ENCODE assay signal across 18 cellular contexts in the genomic region with DNA sequence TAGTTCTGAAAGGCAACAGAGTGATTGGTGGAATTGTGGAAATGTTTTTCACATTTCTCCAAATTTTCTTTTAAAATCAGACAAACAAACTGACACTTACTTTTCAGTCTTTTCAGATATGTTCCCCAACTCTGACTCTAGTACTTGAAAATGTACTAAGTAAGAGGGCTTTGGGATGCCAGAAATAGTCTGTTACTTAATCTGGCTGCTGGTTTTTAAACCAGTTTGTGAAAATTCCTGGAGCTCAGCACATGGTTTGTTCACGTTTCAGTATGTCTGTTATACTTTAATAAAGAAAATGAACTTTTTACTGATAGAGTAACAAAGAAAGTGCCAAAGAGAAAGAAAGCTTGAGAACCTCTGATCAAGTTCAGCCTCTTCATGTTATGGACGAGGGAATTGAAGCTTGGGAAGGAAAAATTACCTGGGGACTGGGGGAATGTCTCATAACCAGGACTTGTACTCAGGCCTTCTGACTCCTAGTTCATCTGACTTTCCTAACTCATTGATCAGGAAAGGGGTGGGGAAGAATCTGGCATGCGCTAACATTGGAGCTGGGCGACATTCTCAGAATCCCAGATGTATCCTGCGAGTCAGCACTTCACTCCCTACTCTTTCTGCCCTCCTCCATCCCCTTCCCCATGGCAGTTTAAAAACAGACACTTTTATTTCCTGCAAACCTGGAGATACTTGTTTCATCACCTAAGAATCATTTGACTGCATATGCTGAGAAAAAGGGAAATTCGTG. TPM values are rescaled to one million over a fixed set of nuclear protein-coding genes. Genes with fewer than 3 reads are reported as not detected.
DNase-seq lines count a peak whose midpoint lies in the region; ATAC-seq and TF ChIP-seq lines count a peak whose summit lies in the region.
"Had no signal": no experiment of that assay in that cellular context is flagged by ENCODE, and none has a peak within 500 bp of the region (broad histone marks: within the 10 kb centered on the region; RNA-seq: fewer than 3 reads in every experiment).

No MANE protein-coding gene starts in this region.

- H4K5ac ChIP-seq in mesendoderm (ENCODE audit: low read length) = no peak overlapping the region

- H2BK5ac ChIP-seq in mesendoderm (ENCODE audit: low read length) = no peak overlapping the region

- H3K27me3 ChIP-seq in heart right ventricle (no peaks in the 10 kb centered on the region), mesendoderm (ENCODE audit: insufficient read depth, low read length, poor library complexity) (no peaks in the 10 kb centered on the region)
- H3K27me3 ChIP-seq: esophagus squamous epithelium, right lobe of liver had no signal

- no peaks in the 10 kb centered on the region for H3K79me1 ChIP-seq in mesendoderm (ENCODE audit: low read length)

- peak overlapping the region; percentile 27 for H3K4me2 ChIP-seq in mesendoderm (ENCODE audit: low read length)

- no peak overlapping the region for H4K8ac ChIP-seq in mesendoderm (ENCODE audit: low read depth, low read length)

- TF ChIP-seq CTCF in heart right ventricle (IDR thresholded peaks at IDR 0.05) = no peak

- DNase-seq in ELF-1 (ENCODE audit: low read depth, low spot score) (peak; percentile 54), heart right ventricle (no peak), mesendoderm (peak; percentile 71), Ammon's horn (ENCODE audit: low spot score) (no peak)
- DNase-seq in activated CD4-positive, alpha-beta T cell treated with anti-CD3 and anti-CD28 coated beads, Interleukin-2, amount 10 ng/mL, durations not matched to agents 24 days and 14 days = no peak
- DNase-seq in stimulated activated CD4-positive, alpha-beta T cell treated with anti-CD3 and anti-CD28 coated beads, Interleukin-4, amount 100 ng/mL, for 24 hours = no peak
- DNase-seq: activated naive CD4-positive, alpha-beta T cell; CD4-positive, alpha-beta T cell; esophagus squamous epithelium; HCEC 1CT; hippocampal formation; NCI-H146; NCI-H446; right lobe of liver; stimulated activated CD4-positive, alpha-beta T cell treated with anti-CD3 and anti-CD28 coated beads, Interleukin-1b, Interleukin-23, amount 100 ng/mL, for 48 hours had no signal

- H3K79me2 ChIP-seq in mesendoderm (ENCODE audit: control insufficient read depth, insufficient read depth, low read length) = no peaks in the 10 kb centered on the region

- H2BK120ac ChIP-seq in mesendoderm (ENCODE audit: low read depth, low read length) = no peak overlapping the region

- H3K4me3 ChIP-seq in heart right ventricle = peak overlapping the region in 6 of 10 donors; percentile 7 to 30 (median 10)
- H3K4me3 ChIP-seq in mesendoderm (ENCODE audit: low read length) = no peak overlapping the region
- H3K4me3 ChIP-seq: esophagus squamous epithelium, lung, right lobe of liver had no signal

- no peak overlapping the region for H3K4ac ChIP-seq in mesendoderm (ENCODE audit: low read depth, low read length)

- no peaks in the 10 kb centered on the region for H3K9me3 ChIP-seq in heart right ventricle
- H3K9me3 ChIP-seq: esophagus squamous epithelium, right lobe of liver had no signal

- H3K9ac ChIP-seq in mesendoderm (ENCODE audit: low read length) = no peak overlapping the region

- ATAC-seq in SK-N-SH treated with all-trans-retinoic acid at 6 μM for 48 hours = peak; percentile 19; the same call in 1 of the 3 replicates
- ATAC-seq in heart right ventricle = peak in 5 of 8 donors; percentile 43 to 77 (median 67)
- no peak for ATAC-seq in GM21576 (IDR thresholded peaks at IDR 0.05; ENCODE audit: unreplicated experiment)
- ATAC-seq: right lobe of liver had no signal

- no peak overlapping the region for H3K23ac ChIP-seq in mesendoderm (ENCODE audit: low read length)

- H3K36me3 ChIP-seq in heart right ventricle (no peaks in the 10 kb centered on the region), mesendoderm (ENCODE audit: control insufficient read depth, insufficient read depth, low read length) (no peaks in the 10 kb centered on the region)
- H3K36me3 ChIP-seq: esophagus squamous epithelium, right lobe of liver had no signal

- H3K27ac Mint-ChIP-seq in activated CD4-positive, alpha-beta T cell treated with anti-CD3 and anti-CD28 coated beads, Interleukin-2, amount 10 ng/mL, durations not matched to agents 24 days and 14 days = no peak overlapping the region
- H3K27ac Mint-ChIP-seq: CD4-positive, alpha-beta T cell had no signal

- H3K18ac ChIP-seq in mesendoderm (ENCODE audit: low read length) = peak overlapping the region; percentile 9

- H3K4me3 Mint-ChIP-seq in activated CD4-positive, alpha-beta T cell treated with anti-CD3 and anti-CD28 coated beads, Interleukin-2, amount 10 ng/mL, durations not matched to agents 24 days and 14 days = no peak overlapping the region
- H3K4me3 Mint-ChIP-seq: CD4-positive, alpha-beta T cell had no signal

- intact Hi-C loops in heart right ventricle (cut with DNase I) = no loop called here
- intact Hi-C loops in activated CD4-positive, alpha-beta T cell treated with anti-CD3 and anti-CD28 coated beads, Interleukin-2, amount 10 ng/mL, durations not matched to agents 24 days and 14 days (cut with micrococcal nuclease) = no loop called here

- no peaks in the 10 kb centered on the region for H3K4me1 Mint-ChIP-seq in activated CD4-positive, alpha-beta T cell treated with anti-CD3 and anti-CD28 coated beads, Interleukin-2, amount 10 ng/mL, durations not matched to agents 24 days and 14 days

- peak overlapping the region; percentile 20 for H3K56ac ChIP-seq in mesendoderm (ENCODE audit: low read length)

- no peak overlapping the region for H2BK15ac ChIP-seq in mesendoderm (replicated peaks; ENCODE audit: low read depth)

- H2AK5ac ChIP-seq in mesendoderm (ENCODE audit: low read length) = no peak overlapping the region

- no peaks in the 10 kb centered on the region for H3K36me3 Mint-ChIP-seq in activated CD4-positive, alpha-beta T cell treated with anti-CD3 and anti-CD28 coated beads, Interleukin-2, amount 10 ng/mL, durations not matched to agents 24 days and 14 days (ENCODE audit: low read depth)

- no peaks in the 10 kb centered on the region for H3K9me3 Mint-ChIP-seq in activated CD4-positive, alpha-beta T cell treated with anti-CD3 and anti-CD28 coated beads, Interleukin-2, amount 10 ng/mL, durations not matched to agents 24 days and 14 days
- H3K9me3 Mint-ChIP-seq: CD4-positive, alpha-beta T cell had no signal

- WGBS in heart right ventricle, 2 donors = 14 to 33% methylated on average over 6 of the region's 6 CpGs
- no CpG with 5 or more reads among the region's 6 CpGs for WGBS in mesendoderm (ENCODE audit: extremely low coverage, insufficient coverage, low lambda C conversion rate)

- peaks cover 21% of the 10 kb centered on the region for H3K27me3 Mint-ChIP-seq in activated CD4-positive, alpha-beta T cell treated with anti-CD3 and anti-CD28 coated beads, Interleukin-2, amount 10 ng/mL, durations not matched to agents 24 days and 14 days

- H3K27ac ChIP-seq in heart right ventricle (peak overlapping the region in 8 of 10 donors; percentile 7 to 81 (median 64)), mesendoderm (ENCODE audit: low read depth, low read length) (no peak overlapping the region)
- H3K27ac ChIP-seq: esophagus squamous epithelium, right lobe of liver had no signal

- H3K4me1 ChIP-seq in heart right ventricle = peaks cover 0 to 28% (median 18%) of the 10 kb centered on the region in 9 donors
- H3K4me1 ChIP-seq in mesendoderm (ENCODE audit: control insufficient read depth, low read depth, low read length) = peaks cover 7% of the 10 kb centered on the region
- H3K4me1 ChIP-seq: right lobe of liver had no signal

TF ChIP-seq in SK-N-SH treated with all-trans-retinoic acid at 6 μM for 48 hours, 23 proteins besides CTCF, POLR2A, EP300 and RAD21 (continues in another document):
- TF ChIP-seq ZNF70 (CRISPR knock-in tag; IDR thresholded peaks at IDR 0.05) (no peak), TOX (CRISPR knock-in tag; IDR thresholded peaks at IDR 0.05; ENCODE audit: borderline replicate concordance) (no peak), ZFP30 (CRISPR knock-in tag; IDR thresholded peaks at IDR 0.05) (no peak), ARNTL (CRISPR knock-in tag; IDR thresholded peaks at IDR 0.05; ENCODE audit: borderline replicate concordance, low read depth) (no peak), CSDC2 (CRISPR knock-in tag; IDR thresholded peaks at IDR 0.05) (no peak), ZC3H10 (CRISPR knock-in tag; IDR thresholded peaks at IDR 0.05) (no peak)
- TF ChIP-seq, protein P1, sequence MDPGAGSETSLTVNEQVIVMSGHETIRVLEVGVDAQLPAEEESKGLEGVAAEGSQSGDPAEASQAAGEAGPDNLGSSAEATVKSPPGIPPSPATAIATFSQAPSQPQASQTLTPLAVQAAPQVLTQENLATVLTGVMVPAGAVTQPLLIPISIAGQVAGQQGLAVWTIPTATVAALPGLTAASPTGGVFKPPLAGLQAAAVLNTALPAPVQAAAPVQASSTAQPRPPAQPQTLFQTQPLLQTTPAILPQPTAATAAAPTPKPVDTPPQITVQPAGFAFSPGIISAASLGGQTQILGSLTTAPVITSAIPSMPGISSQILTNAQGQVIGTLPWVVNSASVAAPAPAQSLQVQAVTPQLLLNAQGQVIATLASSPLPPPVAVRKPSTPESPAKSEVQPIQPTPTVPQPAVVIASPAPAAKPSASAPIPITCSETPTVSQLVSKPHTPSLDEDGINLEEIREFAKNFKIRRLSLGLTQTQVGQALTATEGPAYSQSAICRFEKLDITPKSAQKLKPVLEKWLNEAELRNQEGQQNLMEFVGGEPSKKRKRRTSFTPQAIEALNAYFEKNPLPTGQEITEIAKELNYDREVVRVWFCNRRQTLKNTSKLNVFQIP (CRISPR knock-in tag; IDR thresholded peaks at IDR 0.05; ENCODE audit: borderline replicate concordance, low read depth) = no peak
- TF ChIP-seq, protein P2, sequence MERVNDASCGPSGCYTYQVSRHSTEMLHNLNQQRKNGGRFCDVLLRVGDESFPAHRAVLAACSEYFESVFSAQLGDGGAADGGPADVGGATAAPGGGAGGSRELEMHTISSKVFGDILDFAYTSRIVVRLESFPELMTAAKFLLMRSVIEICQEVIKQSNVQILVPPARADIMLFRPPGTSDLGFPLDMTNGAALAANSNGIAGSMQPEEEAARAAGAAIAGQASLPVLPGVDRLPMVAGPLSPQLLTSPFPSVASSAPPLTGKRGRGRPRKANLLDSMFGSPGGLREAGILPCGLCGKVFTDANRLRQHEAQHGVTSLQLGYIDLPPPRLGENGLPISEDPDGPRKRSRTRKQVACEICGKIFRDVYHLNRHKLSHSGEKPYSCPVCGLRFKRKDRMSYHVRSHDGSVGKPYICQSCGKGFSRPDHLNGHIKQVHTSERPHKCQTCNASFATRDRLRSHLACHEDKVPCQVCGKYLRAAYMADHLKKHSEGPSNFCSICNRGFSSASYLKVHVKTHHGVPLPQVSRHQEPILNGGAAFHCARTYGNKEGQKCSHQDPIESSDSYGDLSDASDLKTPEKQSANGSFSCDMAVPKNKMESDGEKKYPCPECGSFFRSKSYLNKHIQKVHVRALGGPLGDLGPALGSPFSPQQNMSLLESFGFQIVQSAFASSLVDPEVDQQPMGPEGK (CRISPR knock-in tag; IDR thresholded peaks at IDR 0.05; ENCODE audit: borderline replicate concordance) = no peak

RNA-seq across cellular contexts. Expression of a gene that starts 30.8 kb away (rescaled TPM):
- 10 to 100 TPM in 1 of 10 donors, 1 to 10 TPM in 9; 3.0 to 10.5 (median 6.2) TPM for total RNA-seq in heart right ventricle
- polyA plus RNA-seq in heart right ventricle = 1 to 10 TPM in 1 of 2 donors, under 1 TPM in 1; 0.88 to 1.7 TPM
- polyA plus RNA-seq in mesendoderm (2013, experiment 1 of 2) = 1.5 TPM
- 1.3 TPM for polyA plus RNA-seq in mesendoderm (2013, experiment 2 of 2)
- 2.8 and 4.0 TPM in 2 replicates for total RNA-seq in activated CD4-positive, alpha-beta T cell treated with anti-CD3 and anti-CD28 coated beads, Interleukin-2, amount 10 ng/mL, durations not matched to agents 24 days and 14 days

Comparison
In these comparisons a context has a peak if more than half of its experiments do, and no peak if none do; other contexts are left out.
1. DNase-seq: peak in ELF-1 (single experiment) and mesendoderm (single experiment); none in heart right ventricle (0 of 2), activated CD4-positive, alpha-beta T cell treated with anti-CD3 and anti-CD28 coated beads, Interleukin-2, amount 10 ng/mL, durations not matched to agents 24 days and 14 days (single experiment), Ammon's horn (single experiment) and stimulated activated CD4-positive, alpha-beta T cell treated with anti-CD3 and anti-CD28 coated beads, Interleukin-4, amount 100 ng/mL, for 24 hours (single experiment).